ENCODE assay signal across 30 cellular contexts in genomic region chr5:159781626-159782157, GRCh38.
DNase-seq lines count a peak whose midpoint lies in the region; ATAC-seq and TF ChIP-seq lines count a peak whose summit lies in the region.
"Had no signal": no experiment of that assay in that cellular context is flagged by ENCODE, and none has a peak within 500 bp of the region (broad histone marks: within the 10 kb centered on the region; RNA-seq: fewer than 3 reads in every experiment).

No MANE protein-coding gene starts in this region.

- no peaks in the 10 kb centered on the region for H3K36me3 ChIP-seq in thoracic aorta
- H3K36me3 ChIP-seq: cardiac muscle cell, gastrocnemius medialis, transverse colon had no signal

- peaks cover 12% of the 10 kb centered on the region for H3K27me3 Mint-ChIP-seq in activated naive CD4-positive, alpha-beta T cell treated with anti-CD3 and anti-CD28 coated beads, Interleukin-2, amount 10 ng/mL, durations not matched to agents 7 days and 5 days

- H3K4me3 Mint-ChIP-seq in activated naive CD4-positive, alpha-beta T cell treated with anti-CD3 and anti-CD28 coated beads, Interleukin-2, amount 10 ng/mL, durations not matched to agents 7 days and 5 days = no peak overlapping the region
- H3K4me3 Mint-ChIP-seq: activated T-helper 1 cell treated with anti-CD3 and anti-CD28 coated beads, Interleukin-12 subunit alpha, Interleukin-12 subunit beta, Interleukin-2, Interleukin-4 antibody, amounts not matched to agents 30 ng/mL and 10 ng/mL and 1 ng/mL, durations not matched to agents 14 hours and 24 hours and 36 hours; endodermal cell; immature natural killer cell; mesothelial cell of epicardium; naive thymus-derived CD8-positive, alpha-beta T cell had no signal

- no peaks in the 10 kb centered on the region for H3K4me1 Mint-ChIP-seq in activated naive CD4-positive, alpha-beta T cell treated with anti-CD3 and anti-CD28 coated beads, Interleukin-2, amount 10 ng/mL, durations not matched to agents 7 days and 5 days
- H3K4me1 Mint-ChIP-seq: immature natural killer cell; naive thymus-derived CD8-positive, alpha-beta T cell had no signal

- no peaks in the 10 kb centered on the region for H3K9me3 ChIP-seq in thoracic aorta
- H3K9me3 ChIP-seq: gastrocnemius medialis, transverse colon had no signal

- H3K27me3 ChIP-seq in thoracic aorta (replicated peaks; ENCODE audit: insufficient read depth) = no peaks in the 10 kb centered on the region
- H3K27me3 ChIP-seq: cardiac muscle cell, gastrocnemius medialis, transverse colon had no signal

- H3K27ac Mint-ChIP-seq in activated naive CD4-positive, alpha-beta T cell treated with anti-CD3 and anti-CD28 coated beads, Interleukin-2, amount 10 ng/mL, durations not matched to agents 7 days and 5 days = no peak overlapping the region
- H3K27ac Mint-ChIP-seq: activated T-helper 1 cell treated with anti-CD3 and anti-CD28 coated beads, Interleukin-12 subunit alpha, Interleukin-12 subunit beta, Interleukin-2, Interleukin-4 antibody, amounts not matched to agents 30 ng/mL and 10 ng/mL and 1 ng/mL, durations not matched to agents 14 hours and 24 hours and 36 hours; endodermal cell; immature natural killer cell; mesothelial cell of epicardium; naive thymus-derived CD8-positive, alpha-beta T cell had no signal

- CTCF ChIA-PET in activated naive CD4-positive, alpha-beta T cell treated with anti-CD3 and anti-CD28 coated beads, Interleukin-2, amount 10 ng/mL, durations not matched to agents 7 days and 5 days (lab: Charles Lee) = no interaction called here

- no peaks in the 10 kb centered on the region for H3K9me3 Mint-ChIP-seq in activated naive CD4-positive, alpha-beta T cell treated with anti-CD3 and anti-CD28 coated beads, Interleukin-2, amount 10 ng/mL, durations not matched to agents 7 days and 5 days
- H3K9me3 Mint-ChIP-seq: endodermal cell; immature natural killer cell; mesothelial cell of epicardium; naive thymus-derived CD8-positive, alpha-beta T cell had no signal

- H3K4me3 ChIP-seq in thoracic aorta = no peak overlapping the region
- H3K4me3 ChIP-seq: cardiac muscle cell, gastrocnemius medialis, hepatocyte, transverse colon had no signal

- peak overlapping the region; percentile 84 to 92 for H3K27ac ChIP-seq in thoracic aorta
- H3K27ac ChIP-seq: cardiac muscle cell, hepatocyte, transverse colon had no signal

- no peak for TF ChIP-seq CTCF in thoracic aorta (IDR thresholded peaks at IDR 0.05)

- no peaks in the 10 kb centered on the region for H3K36me3 Mint-ChIP-seq in activated naive CD4-positive, alpha-beta T cell treated with anti-CD3 and anti-CD28 coated beads, Interleukin-2, amount 10 ng/mL, durations not matched to agents 7 days and 5 days
- H3K36me3 Mint-ChIP-seq: immature natural killer cell; mesothelial cell of epicardium; naive thymus-derived CD8-positive, alpha-beta T cell had no signal

- DNase-seq in HPDE6-E6E7 (ENCODE audit: extremely low spot score) = peak; percentile 19
- DNase-seq in SW480 (ENCODE audit: low spot score) = peak; percentile 16
- peak; percentile 72 for DNase-seq in islet precursor cell
- DNase-seq in thoracic aorta (ENCODE audit: low spot score) = no peak
- DNase-seq in activated naive CD4-positive, alpha-beta T cell treated with anti-CD3 and anti-CD28 coated beads, Interleukin-2, amount 10 ng/mL, durations not matched to agents 7 days and 5 days = no peak
- no peak for DNase-seq in KG1 (lab: John Stamatoyannopoulos, UW)
- DNase-seq in activated naive CD4-positive, alpha-beta T cell treated with Interleukin-2 at 50 U/mL for 16 hours = no peak
- DNase-seq: activated CD4-positive, CD25-positive, alpha-beta regulatory T cell; activated naive CD4-positive, alpha-beta T cell treated with anti-CD3 and anti-CD28 coated beads, Interleukin-2, amount 50 U/mL, for 16 hours; amygdala; C1 segment of cervical spinal cord; Calu3; DND-41; endodermal cell; gastrocnemius medialis; immature natural killer cell; Kasumi-1; left ventricle myocardium superior; naive thymus-derived CD8-positive, alpha-beta T cell; NCI-H524; NK-92 treated with Interleukin-12 subunit alpha and Interleukin-12 subunit beta, amount 100 ng/mL, for 24 hours; occipital lobe; SIG-M5; T-helper 1 cell; transverse colon had no signal

- no peak for ATAC-seq in thoracic aorta (ENCODE audit: insufficient number of reproducible peaks, low FRiP score, low read depth)
- no peak for ATAC-seq in HG02623 (IDR thresholded peaks at IDR 0.05; ENCODE audit: unreplicated experiment)
- ATAC-seq: gastrocnemius medialis; left ventricle myocardium superior; naive thymus-derived CD8-positive, alpha-beta T cell had no signal

- peaks cover 31 to 98% of the 10 kb centered on the region in 2 donors for H3K4me1 ChIP-seq in thoracic aorta (ENCODE audit: control insufficient read depth in 1 of 2, low read depth in 2 of 2)
- H3K4me1 ChIP-seq: transverse colon had no signal

Comparison
In these comparisons a context has a peak if more than half of its experiments do, and no peak if none do; other contexts are left out.
1. DNase-seq: peak in HPDE6-E6E7 (single experiment), SW480 (single experiment) and islet precursor cell (single experiment); none in thoracic aorta (single experiment), activated naive CD4-positive, alpha-beta T cell treated with anti-CD3 and anti-CD28 coated beads, Interleukin-2, amount 10 ng/mL, durations not matched to agents 7 days and 5 days (single experiment), KG1 (single experiment) and activated naive CD4-positive, alpha-beta T cell treated with Interleukin-2 at 50 U/mL for 16 hours (single experiment).